1 cellular context compared by ENCODE assay signal in genomic region chr16:30615358-30616076, GRCh38.
A peak's percentile ranks its signal among the peaks of the same experiment; 100 is the strongest.
TF ChIP-seq lines count a peak whose summit lies in the region.

No MANE protein-coding gene starts in this region.

TF ChIP-seq in HepG2, 621 proteins besides CTCF, POLR2A, EP300 and RAD21 (continued from another document and continues in another):
- TF ChIP-seq, protein P1, sequence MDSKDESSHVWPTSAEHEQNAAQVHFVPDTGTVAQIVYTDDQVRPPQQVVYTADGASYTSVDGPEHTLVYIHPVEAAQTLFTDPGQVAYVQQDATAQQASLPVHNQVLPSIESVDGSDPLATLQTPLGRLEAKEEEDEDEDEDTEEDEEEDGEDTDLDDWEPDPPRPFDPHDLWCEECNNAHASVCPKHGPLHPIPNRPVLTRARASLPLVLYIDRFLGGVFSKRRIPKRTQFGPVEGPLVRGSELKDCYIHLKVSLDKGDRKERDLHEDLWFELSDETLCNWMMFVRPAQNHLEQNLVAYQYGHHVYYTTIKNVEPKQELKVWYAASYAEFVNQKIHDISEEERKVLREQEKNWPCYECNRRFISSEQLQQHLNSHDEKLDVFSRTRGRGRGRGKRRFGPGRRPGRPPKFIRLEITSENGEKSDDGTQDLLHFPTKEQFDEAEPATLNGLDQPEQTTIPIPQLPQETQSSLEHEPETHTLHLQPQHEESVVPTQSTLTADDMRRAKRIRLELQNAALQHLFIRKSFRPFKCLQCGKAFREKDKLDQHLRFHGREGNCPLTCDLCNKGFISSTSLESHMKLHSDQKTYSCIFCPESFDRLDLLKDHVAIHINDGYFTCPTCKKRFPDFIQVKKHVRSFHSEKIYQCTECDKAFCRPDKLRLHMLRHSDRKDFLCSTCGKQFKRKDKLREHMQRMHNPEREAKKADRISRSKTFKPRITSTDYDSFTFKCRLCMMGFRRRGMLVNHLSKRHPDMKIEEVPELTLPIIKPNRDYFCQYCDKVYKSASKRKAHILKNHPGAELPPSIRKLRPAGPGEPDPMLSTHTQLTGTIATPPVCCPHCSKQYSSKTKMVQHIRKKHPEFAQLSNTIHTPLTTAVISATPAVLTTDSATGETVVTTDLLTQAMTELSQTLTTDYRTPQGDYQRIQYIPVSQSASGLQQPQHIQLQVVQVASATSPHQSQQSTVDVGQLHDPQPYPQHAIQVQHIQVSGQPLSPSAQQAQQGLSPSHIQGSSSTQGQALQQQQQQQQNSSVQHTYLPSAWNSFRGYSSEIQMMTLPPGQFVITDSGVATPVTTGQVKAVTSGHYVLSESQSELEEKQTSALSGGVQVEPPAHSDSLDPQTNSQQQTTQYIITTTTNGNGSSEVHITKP (CRISPR knock-in tag; IDR thresholded peaks at IDR 0.05; ENCODE audit: low read depth): no peak
- TF ChIP-seq NONO (IDR thresholded peaks at IDR 0.05) (no peak), NONO (CRISPR knock-in tag; conservative IDR thresholded peaks at IDR 0.05) (peak; percentile 71), ZSCAN31 (CRISPR knock-in tag; IDR thresholded peaks at IDR 0.05; ENCODE audit: low read depth) (no peak), ZNF224 (CRISPR knock-in tag; IDR thresholded peaks at IDR 0.05) (no peak), CREM (IDR thresholded peaks at IDR 0.05) (no peak), CREM (CRISPR knock-in tag; IDR thresholded peaks at IDR 0.05) (no peak), ZNF780A (CRISPR knock-in tag; IDR thresholded peaks at IDR 0.05) (no peak), ZNF292 (CRISPR knock-in tag; IDR thresholded peaks at IDR 0.05; ENCODE audit: borderline replicate concordance, low read depth) (peak; percentile 60; the same call in 1 of the 2 replicates), E2F2 (CRISPR knock-in tag; IDR thresholded peaks at IDR 0.05; ENCODE audit: borderline replicate concordance) (no peak), SOX5 (CRISPR knock-in tag; IDR thresholded peaks at IDR 0.05; ENCODE audit: borderline replicate concordance) (no peak), MXD4 (CRISPR knock-in tag; IDR thresholded peaks at IDR 0.05) (no peak), ESRRA (CRISPR knock-in tag; IDR thresholded peaks at IDR 0.05; ENCODE audit: low read depth) (no peak), CCAR2 (optimal IDR thresholded peaks at IDR 0.05; ENCODE audit: low read depth, low read length) (no peak), ZNF10 (CRISPR knock-in tag; IDR thresholded peaks at IDR 0.05; ENCODE audit: borderline replicate concordance, low read depth) (no peak), ZNF788 (CRISPR knock-in tag; IDR thresholded peaks at IDR 0.05; ENCODE audit: borderline replicate concordance) (peak; percentile 35; the same call in 1 of the 2 replicates), MXD3 (CRISPR knock-in tag; IDR thresholded peaks at IDR 0.05) (no peak), ZNF530 (CRISPR knock-in tag; IDR thresholded peaks at IDR 0.05; ENCODE audit: low read depth) (no peak), ZNF737 (CRISPR knock-in tag; IDR thresholded peaks at IDR 0.05; ENCODE audit: borderline replicate concordance) (no peak), ZBTB7B (CRISPR knock-in tag; IDR thresholded peaks at IDR 0.05) (no peak), ATF4 (CRISPR knock-in tag; IDR thresholded peaks at IDR 0.05) (no peak), POLR2G (IDR thresholded peaks at IDR 0.05; ENCODE audit: low read depth, low read length) (no peak), GLI4 (CRISPR knock-in tag; IDR thresholded peaks at IDR 0.05; ENCODE audit: borderline replicate concordance) (no peak), MAFG (CRISPR knock-in tag; IDR thresholded peaks at IDR 0.05) (no peak), KDM1A (CRISPR knock-in tag; IDR thresholded peaks at IDR 0.05) (no peak), ZNF619 (CRISPR knock-in tag; IDR thresholded peaks at IDR 0.05) (no peak), EED (CRISPR knock-in tag; IDR thresholded peaks at IDR 0.05) (no peak), ZFP1 (CRISPR knock-in tag; IDR thresholded peaks at IDR 0.05) (no peak), POLR2AphosphoS2 (IDR thresholded peaks at IDR 0.05; ENCODE audit: low read depth, low read length) (no peak), SP140L (CRISPR knock-in tag; IDR thresholded peaks at IDR 0.05; ENCODE audit: borderline replicate concordance) (no peak), ZBTB20 (CRISPR knock-in tag; IDR thresholded peaks at IDR 0.05; ENCODE audit: borderline replicate concordance, low read depth) (no peak), RBM39 (IDR thresholded peaks at IDR 0.05; ENCODE audit: low read depth, low read length, poor library complexity, severe bottlenecking) (no peak)
- TF ChIP-seq, protein P2, sequence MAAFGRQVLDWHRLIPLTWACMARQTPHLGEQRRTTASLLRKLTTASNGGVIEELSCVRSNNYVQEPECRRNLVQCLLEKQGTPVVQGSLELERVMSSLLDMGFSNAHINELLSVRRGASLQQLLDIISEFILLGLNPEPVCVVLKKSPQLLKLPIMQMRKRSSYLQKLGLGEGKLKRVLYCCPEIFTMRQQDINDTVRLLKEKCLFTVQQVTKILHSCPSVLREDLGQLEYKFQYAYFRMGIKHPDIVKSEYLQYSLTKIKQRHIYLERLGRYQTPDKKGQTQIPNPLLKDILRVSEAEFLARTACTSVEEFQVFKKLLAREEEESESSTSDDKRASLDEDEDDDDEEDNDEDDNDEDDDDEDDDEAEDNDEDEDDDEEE (CRISPR knock-in tag; IDR thresholded peaks at IDR 0.05): no peak
- TF ChIP-seq, protein P3, sequence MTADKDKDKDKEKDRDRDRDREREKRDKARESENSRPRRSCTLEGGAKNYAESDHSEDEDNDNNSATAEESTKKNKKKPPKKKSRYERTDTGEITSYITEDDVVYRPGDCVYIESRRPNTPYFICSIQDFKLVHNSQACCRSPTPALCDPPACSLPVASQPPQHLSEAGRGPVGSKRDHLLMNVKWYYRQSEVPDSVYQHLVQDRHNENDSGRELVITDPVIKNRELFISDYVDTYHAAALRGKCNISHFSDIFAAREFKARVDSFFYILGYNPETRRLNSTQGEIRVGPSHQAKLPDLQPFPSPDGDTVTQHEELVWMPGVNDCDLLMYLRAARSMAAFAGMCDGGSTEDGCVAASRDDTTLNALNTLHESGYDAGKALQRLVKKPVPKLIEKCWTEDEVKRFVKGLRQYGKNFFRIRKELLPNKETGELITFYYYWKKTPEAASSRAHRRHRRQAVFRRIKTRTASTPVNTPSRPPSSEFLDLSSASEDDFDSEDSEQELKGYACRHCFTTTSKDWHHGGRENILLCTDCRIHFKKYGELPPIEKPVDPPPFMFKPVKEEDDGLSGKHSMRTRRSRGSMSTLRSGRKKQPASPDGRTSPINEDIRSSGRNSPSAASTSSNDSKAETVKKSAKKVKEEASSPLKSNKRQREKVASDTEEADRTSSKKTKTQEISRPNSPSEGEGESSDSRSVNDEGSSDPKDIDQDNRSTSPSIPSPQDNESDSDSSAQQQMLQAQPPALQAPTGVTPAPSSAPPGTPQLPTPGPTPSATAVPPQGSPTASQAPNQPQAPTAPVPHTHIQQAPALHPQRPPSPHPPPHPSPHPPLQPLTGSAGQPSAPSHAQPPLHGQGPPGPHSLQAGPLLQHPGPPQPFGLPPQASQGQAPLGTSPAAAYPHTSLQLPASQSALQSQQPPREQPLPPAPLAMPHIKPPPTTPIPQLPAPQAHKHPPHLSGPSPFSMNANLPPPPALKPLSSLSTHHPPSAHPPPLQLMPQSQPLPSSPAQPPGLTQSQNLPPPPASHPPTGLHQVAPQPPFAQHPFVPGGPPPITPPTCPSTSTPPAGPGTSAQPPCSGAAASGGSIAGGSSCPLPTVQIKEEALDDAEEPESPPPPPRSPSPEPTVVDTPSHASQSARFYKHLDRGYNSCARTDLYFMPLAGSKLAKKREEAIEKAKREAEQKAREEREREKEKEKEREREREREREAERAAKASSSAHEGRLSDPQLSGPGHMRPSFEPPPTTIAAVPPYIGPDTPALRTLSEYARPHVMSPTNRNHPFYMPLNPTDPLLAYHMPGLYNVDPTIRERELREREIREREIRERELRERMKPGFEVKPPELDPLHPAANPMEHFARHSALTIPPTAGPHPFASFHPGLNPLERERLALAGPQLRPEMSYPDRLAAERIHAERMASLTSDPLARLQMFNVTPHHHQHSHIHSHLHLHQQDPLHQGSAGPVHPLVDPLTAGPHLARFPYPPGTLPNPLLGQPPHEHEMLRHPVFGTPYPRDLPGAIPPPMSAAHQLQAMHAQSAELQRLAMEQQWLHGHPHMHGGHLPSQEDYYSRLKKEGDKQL (CRISPR knock-in tag; IDR thresholded peaks at IDR 0.05; ENCODE audit: low read depth): no peak
- TF ChIP-seq, protein P4, sequence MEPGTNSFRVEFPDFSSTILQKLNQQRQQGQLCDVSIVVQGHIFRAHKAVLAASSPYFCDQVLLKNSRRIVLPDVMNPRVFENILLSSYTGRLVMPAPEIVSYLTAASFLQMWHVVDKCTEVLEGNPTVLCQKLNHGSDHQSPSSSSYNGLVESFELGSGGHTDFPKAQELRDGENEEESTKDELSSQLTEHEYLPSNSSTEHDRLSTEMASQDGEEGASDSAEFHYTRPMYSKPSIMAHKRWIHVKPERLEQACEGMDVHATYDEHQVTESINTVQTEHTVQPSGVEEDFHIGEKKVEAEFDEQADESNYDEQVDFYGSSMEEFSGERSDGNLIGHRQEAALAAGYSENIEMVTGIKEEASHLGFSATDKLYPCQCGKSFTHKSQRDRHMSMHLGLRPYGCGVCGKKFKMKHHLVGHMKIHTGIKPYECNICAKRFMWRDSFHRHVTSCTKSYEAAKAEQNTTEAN (CRISPR knock-in tag; conservative IDR thresholded peaks at IDR 0.05): no peak
- TF ChIP-seq, protein P5, sequence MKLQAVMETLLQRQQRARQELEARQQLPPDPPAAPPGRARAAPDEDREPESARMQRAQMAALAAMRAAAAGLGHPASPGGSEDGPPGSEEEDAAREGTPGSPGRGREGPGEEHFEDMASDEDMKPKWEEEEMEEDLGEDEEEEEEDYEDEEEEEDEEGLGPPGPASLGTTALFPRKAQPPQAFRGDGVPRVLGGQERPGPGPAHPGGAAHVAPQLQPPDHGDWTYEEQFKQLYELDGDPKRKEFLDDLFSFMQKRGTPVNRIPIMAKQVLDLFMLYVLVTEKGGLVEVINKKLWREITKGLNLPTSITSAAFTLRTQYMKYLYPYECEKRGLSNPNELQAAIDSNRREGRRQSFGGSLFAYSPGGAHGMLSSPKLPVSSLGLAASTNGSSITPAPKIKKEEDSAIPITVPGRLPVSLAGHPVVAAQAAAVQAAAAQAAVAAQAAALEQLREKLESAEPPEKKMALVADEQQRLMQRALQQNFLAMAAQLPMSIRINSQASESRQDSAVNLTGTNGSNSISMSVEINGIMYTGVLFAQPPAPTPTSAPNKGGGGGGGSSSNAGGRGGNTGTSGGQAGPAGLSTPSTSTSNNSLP (IDR thresholded peaks at IDR 0.05; ENCODE audit: low read depth, low read length): no peak
- TF ChIP-seq, protein P6, sequence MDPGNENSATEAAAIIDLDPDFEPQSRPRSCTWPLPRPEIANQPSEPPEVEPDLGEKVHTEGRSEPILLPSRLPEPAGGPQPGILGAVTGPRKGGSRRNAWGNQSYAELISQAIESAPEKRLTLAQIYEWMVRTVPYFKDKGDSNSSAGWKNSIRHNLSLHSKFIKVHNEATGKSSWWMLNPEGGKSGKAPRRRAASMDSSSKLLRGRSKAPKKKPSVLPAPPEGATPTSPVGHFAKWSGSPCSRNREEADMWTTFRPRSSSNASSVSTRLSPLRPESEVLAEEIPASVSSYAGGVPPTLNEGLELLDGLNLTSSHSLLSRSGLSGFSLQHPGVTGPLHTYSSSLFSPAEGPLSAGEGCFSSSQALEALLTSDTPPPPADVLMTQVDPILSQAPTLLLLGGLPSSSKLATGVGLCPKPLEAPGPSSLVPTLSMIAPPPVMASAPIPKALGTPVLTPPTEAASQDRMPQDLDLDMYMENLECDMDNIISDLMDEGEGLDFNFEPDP (CRISPR knock-in tag; conservative IDR thresholded peaks at IDR 0.05): no peak
- TF ChIP-seq, protein P7, sequence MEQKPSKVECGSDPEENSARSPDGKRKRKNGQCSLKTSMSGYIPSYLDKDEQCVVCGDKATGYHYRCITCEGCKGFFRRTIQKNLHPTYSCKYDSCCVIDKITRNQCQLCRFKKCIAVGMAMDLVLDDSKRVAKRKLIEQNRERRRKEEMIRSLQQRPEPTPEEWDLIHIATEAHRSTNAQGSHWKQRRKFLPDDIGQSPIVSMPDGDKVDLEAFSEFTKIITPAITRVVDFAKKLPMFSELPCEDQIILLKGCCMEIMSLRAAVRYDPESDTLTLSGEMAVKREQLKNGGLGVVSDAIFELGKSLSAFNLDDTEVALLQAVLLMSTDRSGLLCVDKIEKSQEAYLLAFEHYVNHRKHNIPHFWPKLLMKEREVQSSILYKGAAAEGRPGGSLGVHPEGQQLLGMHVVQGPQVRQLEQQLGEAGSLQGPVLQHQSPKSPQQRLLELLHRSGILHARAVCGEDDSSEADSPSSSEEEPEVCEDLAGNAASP (CRISPR knock-in tag; IDR thresholded peaks at IDR 0.05; ENCODE audit: borderline replicate concordance): 0 out of 2 replicates have a peak, but pooled peaks have one; percentile 30
- TF ChIP-seq, protein P8, sequence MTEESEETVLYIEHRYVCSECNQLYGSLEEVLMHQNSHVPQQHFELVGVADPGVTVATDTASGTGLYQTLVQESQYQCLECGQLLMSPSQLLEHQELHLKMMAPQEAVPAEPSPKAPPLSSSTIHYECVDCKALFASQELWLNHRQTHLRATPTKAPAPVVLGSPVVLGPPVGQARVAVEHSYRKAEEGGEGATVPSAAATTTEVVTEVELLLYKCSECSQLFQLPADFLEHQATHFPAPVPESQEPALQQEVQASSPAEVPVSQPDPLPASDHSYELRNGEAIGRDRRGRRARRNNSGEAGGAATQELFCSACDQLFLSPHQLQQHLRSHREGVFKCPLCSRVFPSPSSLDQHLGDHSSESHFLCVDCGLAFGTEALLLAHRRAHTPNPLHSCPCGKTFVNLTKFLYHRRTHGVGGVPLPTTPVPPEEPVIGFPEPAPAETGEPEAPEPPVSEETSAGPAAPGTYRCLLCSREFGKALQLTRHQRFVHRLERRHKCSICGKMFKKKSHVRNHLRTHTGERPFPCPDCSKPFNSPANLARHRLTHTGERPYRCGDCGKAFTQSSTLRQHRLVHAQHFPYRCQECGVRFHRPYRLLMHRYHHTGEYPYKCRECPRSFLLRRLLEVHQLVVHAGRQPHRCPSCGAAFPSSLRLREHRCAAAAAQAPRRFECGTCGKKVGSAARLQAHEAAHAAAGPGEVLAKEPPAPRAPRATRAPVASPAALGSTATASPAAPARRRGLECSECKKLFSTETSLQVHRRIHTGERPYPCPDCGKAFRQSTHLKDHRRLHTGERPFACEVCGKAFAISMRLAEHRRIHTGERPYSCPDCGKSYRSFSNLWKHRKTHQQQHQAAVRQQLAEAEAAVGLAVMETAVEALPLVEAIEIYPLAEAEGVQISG (CRISPR knock-in tag; IDR thresholded peaks at IDR 0.05): peak; percentile 52; the same call in 1 of the 2 replicates
